8 cellular contexts compared by ENCODE assay signal in the genomic region with DNA sequence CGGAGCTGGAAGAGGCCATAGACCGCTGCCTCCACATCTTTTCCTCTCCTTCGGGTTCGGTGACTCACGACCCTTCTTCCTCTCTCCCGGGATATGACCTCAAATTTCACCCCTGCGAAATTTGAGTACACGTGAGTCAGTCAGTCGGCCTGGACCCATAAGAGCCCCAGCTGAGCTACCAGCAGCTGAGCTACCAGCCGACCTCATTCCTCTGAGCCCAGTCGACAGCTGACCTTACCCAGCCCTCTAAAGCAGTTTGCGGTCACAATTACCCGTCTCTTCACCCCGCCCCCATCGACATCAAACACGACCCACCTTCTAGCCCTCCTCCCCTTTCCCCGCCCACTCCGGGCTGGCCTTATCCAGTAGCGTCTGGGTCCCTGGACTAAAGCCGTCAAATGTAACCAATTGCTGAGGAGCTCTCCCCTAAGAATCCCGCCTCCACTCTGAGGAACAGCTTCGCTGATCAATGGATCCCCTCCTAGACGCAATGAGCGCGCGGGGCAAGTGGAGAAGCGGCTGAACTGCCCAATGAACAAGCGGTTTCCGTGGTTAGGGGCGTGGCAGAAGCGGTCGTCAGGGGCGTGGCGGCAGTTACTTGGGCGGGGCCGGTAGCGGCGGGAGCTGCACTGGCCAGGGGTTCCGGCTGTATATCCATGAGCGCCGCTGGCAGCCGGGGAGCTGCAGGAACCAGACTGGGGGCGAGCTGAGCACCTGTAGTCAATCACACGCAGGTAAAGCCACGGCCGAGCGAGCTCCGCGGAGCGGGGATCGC. TPM values are rescaled to one million over a fixed set of nuclear protein-coding genes. Genes with fewer than 3 reads are reported as not detected.
DNase-seq lines count a peak whose midpoint lies in the region; ATAC-seq and TF ChIP-seq lines count a peak whose summit lies in the region.

A gene with protein sequence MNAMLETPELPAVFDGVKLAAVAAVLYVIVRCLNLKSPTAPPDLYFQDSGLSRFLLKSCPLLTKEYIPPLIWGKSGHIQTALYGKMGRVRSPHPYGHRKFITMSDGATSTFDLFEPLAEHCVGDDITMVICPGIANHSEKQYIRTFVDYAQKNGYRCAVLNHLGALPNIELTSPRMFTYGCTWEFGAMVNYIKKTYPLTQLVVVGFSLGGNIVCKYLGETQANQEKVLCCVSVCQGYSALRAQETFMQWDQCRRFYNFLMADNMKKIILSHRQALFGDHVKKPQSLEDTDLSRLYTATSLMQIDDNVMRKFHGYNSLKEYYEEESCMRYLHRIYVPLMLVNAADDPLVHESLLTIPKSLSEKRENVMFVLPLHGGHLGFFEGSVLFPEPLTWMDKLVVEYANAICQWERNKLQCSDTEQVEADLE (plus strand): TSS at position 627 of the 775 bp plus-strand sequence. CDS start 27,872 bp downstream, outside the sequence.

- no peak within 1 kb of the TSS for H3K27ac ChIP-seq in DOHH2 (ENCODE audit: low read depth, low read length)
- H3K27ac ChIP-seq in GM23338 (ENCODE audit: low read depth), result peak within 1 kb of the TSS; percentile 4; the same call in 1 of the 2 replicates
- H3K27ac ChIP-seq in naive thymus-derived CD4-positive, alpha-beta T cell (ENCODE audit: low read depth, low read length), result peak within 1 kb of the TSS; percentile 81

- H3K4me1 Mint-ChIP-seq in GM23338, result peaks cover 46% of the 10 kb centered on the region
- H3K4me1 Mint-ChIP-seq in naive thymus-derived CD4-positive, alpha-beta T cell, result peaks cover 30 to 43% (median 32%) of the 10 kb centered on the region in 7 donors

- H3K9me3 Mint-ChIP-seq in GM23338, result no peaks in the 10 kb centered on the region
- no peaks in the 10 kb centered on the region for H3K9me3 Mint-ChIP-seq in naive thymus-derived CD4-positive, alpha-beta T cell

- H3K4me3 ChIP-seq in DOHH2 (ENCODE audit: low read length) (peak within 1 kb of the TSS; percentile 80), GM23338 (peak within 1 kb of the TSS; percentile 70)
- peak within 1 kb of the TSS; percentile 78 for H3K4me3 ChIP-seq in naive thymus-derived CD4-positive, alpha-beta T cell (ENCODE audit: low read length)

- no peak within 1 kb of the TSS for H3K27ac Mint-ChIP-seq in GM23338
- peak within 1 kb of the TSS in 7 of 9 donors; percentile 90 to 100 (median 97) for H3K27ac Mint-ChIP-seq in naive thymus-derived CD4-positive, alpha-beta T cell

- CTCF ChIA-PET in naive thymus-derived CD4-positive, alpha-beta T cell (lab: Charles Lee), result interaction anchor here (0.5 to 1.4 kb wide), 5 partner anchors 10 to 193 kb away, joined by 3 to 10 read pairs (median 4); a partner anchor contains a TSS

- H3F3A ChIP-seq in DOHH2 (ENCODE audit: control insufficient read depth, insufficient read depth) (no peaks in the 10 kb centered on the region), GM23338 (replicated peaks; ENCODE audit: low read depth) (no peaks in the 10 kb centered on the region; the same call in 1 of the 2 replicates)

- H3K4me3 Mint-ChIP-seq in GM23338, result no peak within 1 kb of the TSS; the same call in 2 of the 3 replicates
- peak within 1 kb of the TSS in 1 of 10 donors; percentile 8 for H3K4me3 Mint-ChIP-seq in naive thymus-derived CD4-positive, alpha-beta T cell

- H3K9me2 ChIP-seq in DOHH2 (replicated peaks; ENCODE audit: control insufficient read depth, low read length) (no peaks in the 10 kb centered on the region), GM23338 (ENCODE audit: insufficient read depth) (no peaks in the 10 kb centered on the region)

- H3K4me2 ChIP-seq in DOHH2 (ENCODE audit: low read length) (peak within 1 kb of the TSS; percentile 87), GM23338 (peak within 1 kb of the TSS; percentile 79)

- intact Hi-C loops in naive thymus-derived CD4-positive, alpha-beta T cell (cut with micrococcal nuclease), result loop anchor here (1.0 to 10.0 kb wide), 14 partner anchors 31 to 621 kb away; a partner anchor contains a TSS

- H3K36me3 ChIP-seq in DOHH2 (ENCODE audit: control insufficient read depth, low read length), result no peaks in the 10 kb centered on the region
- no peaks in the 10 kb centered on the region for H3K36me3 ChIP-seq in GM23338 (ENCODE audit: insufficient read depth)
- H3K36me3 ChIP-seq in naive thymus-derived CD4-positive, alpha-beta T cell (ENCODE audit: control insufficient read depth in 2 of 3, insufficient read depth in 3 of 3, low read length in 3 of 3), result peaks cover 0 to 4% (median 0%) of the 10 kb centered on the region in 3 experiments

- TF ChIP-seq CTCF in DOHH2 (IDR thresholded peaks at IDR 0.05; ENCODE audit: low read depth, low read length, poor library complexity, severe bottlenecking) (no peak), GM23338 (conservative IDR thresholded peaks at IDR 0.05; ENCODE audit: low read depth in 2 of 2) (no peak)

- DNase-seq in GM23338 (ENCODE audit: low spot score), result peak; percentile 100
- peak; percentile 100 for DNase-seq in LHCN-M2 (ENCODE audit: low read depth)
- peak; percentile 100 for DNase-seq in RPMI8226
- DNase-seq in activated T-helper 1 cell treated with anti-CD3 and anti-CD28 coated beads, Interleukin-2, amount 50 U/mL, for 16 hours (ENCODE audit: low read depth in 1 of 2, low spot score in 1 of 2), result peak; percentile 96
- peak; percentile 100 for DNase-seq in fibroblast of gingiva (ENCODE audit: low read depth)
- DNase-seq in naive thymus-derived CD4-positive, alpha-beta T cell, result peak; percentile 93 to 99 (median 97)
- peak; percentile 94 to 100 (median 97) for DNase-seq in stimulated activated naive CD4-positive, alpha-beta T cell (lab: John Stamatoyannopoulos, UW)

- H2AFZ ChIP-seq in GM23338, result peak within 1 kb of the TSS; percentile 63

- H4K20me1 ChIP-seq in DOHH2 (ENCODE audit: control insufficient read depth, insufficient read depth, low read depth, low read length) (no peaks in the 10 kb centered on the region), GM23338 (replicated peaks; ENCODE audit: insufficient read depth) (no peaks in the 10 kb centered on the region; the same call in 1 of the 2 replicates)

- H3K4me1 ChIP-seq in DOHH2 (ENCODE audit: control insufficient read depth, low read length), result peaks cover 40% of the 10 kb centered on the region
- peaks cover 24% of the 10 kb centered on the region for H3K4me1 ChIP-seq in GM23338 (ENCODE audit: insufficient read depth)
- peaks cover 26 to 29% of the 10 kb centered on the region in 2 donors for H3K4me1 ChIP-seq in naive thymus-derived CD4-positive, alpha-beta T cell (ENCODE audit: control insufficient read depth in 2 of 2, insufficient read depth in 2 of 2, low read length in 2 of 2)

- H3K9me3 ChIP-seq in DOHH2 (ENCODE audit: control insufficient read depth, insufficient read depth, low read length), result no peaks in the 10 kb centered on the region
- H3K9me3 ChIP-seq in naive thymus-derived CD4-positive, alpha-beta T cell (ENCODE audit: control insufficient read depth in 2 of 3, low read length in 3 of 3), result no peaks in the 10 kb centered on the region

- no peaks in the 10 kb centered on the region for H3K36me3 Mint-ChIP-seq in GM23338 (ENCODE audit: low read depth)
- H3K36me3 Mint-ChIP-seq in naive thymus-derived CD4-positive, alpha-beta T cell, result peaks cover 0 to 4% (median 0%) of the 10 kb centered on the region in 5 donors

- H3K79me2 ChIP-seq in DOHH2 (ENCODE audit: control insufficient read depth, low read length) (peaks cover 16% of the 10 kb centered on the region), GM23338 (replicated peaks; ENCODE audit: insufficient read depth) (no peaks in the 10 kb centered on the region; the same call in none of the 2 replicates)

- H3K27me3 ChIP-seq in DOHH2 (ENCODE audit: control insufficient read depth, low read length) (no peaks in the 10 kb centered on the region), GM23338 (ENCODE audit: insufficient read depth) (no peaks in the 10 kb centered on the region)
- H3K27me3 ChIP-seq in naive thymus-derived CD4-positive, alpha-beta T cell (ENCODE audit: control insufficient read depth in 2 of 2, insufficient read depth in 2 of 2, low read length in 2 of 2), result no peaks in the 10 kb centered on the region

- POLR2A ChIA-PET in naive thymus-derived CD4-positive, alpha-beta T cell (lab: Charles Lee), result interaction anchor here (0.6 to 2.2 kb wide), 12 partner anchors 9 to 1143 kb away, joined by 3 to 11 read pairs (median 6); a partner anchor contains a TSS

- ATAC-seq in GM23338, result peak; percentile 95
- ATAC-seq in naive thymus-derived CD4-positive, alpha-beta T cell, result peak; percentile 97

- peaks cover 4% of the 10 kb centered on the region for H3K27me3 Mint-ChIP-seq in GM23338 (ENCODE audit: insufficient read depth, low read depth, poor library complexity)
- H3K27me3 Mint-ChIP-seq in naive thymus-derived CD4-positive, alpha-beta T cell, result no peaks in the 10 kb centered on the region

TF ChIP-seq in GM23338, 12 proteins besides CTCF, POLR2A, EP300 and RAD21 (continues in another document):
- no peak for TF ChIP-seq STAT1 (IDR thresholded peaks at IDR 0.05; ENCODE audit: unreplicated experiment)

RNA-seq across cellular contexts. Expression of the gene that starts here (rescaled TPM):
- 15.2 and 15.7 TPM in 2 replicates for total RNA-seq in GM23338 (2014; rRNA removed; shearing (Covaris generic))
- polyA plus RNA-seq in GM23338 (2016; fragmentation: Nextera tagmentation; extraction: Ambion mirVana), result 5.2 and 5.3 TPM in 2 replicates
- total RNA-seq in LHCN-M2 (2014; rRNA removed), result 68.7 and 95.9 TPM in 2 replicates
- polyA plus RNA-seq in LHCN-M2 (2012), result 36.2 TPM
- total RNA-seq in naive thymus-derived CD4-positive, alpha-beta T cell, result 10 to 100 TPM; 43.6 to 85.0 (median 67.7) TPM
- 10 to 100 TPM; 19.4 to 21.9 TPM for polyA plus RNA-seq in naive thymus-derived CD4-positive, alpha-beta T cell
